In the genomic region with DNA sequence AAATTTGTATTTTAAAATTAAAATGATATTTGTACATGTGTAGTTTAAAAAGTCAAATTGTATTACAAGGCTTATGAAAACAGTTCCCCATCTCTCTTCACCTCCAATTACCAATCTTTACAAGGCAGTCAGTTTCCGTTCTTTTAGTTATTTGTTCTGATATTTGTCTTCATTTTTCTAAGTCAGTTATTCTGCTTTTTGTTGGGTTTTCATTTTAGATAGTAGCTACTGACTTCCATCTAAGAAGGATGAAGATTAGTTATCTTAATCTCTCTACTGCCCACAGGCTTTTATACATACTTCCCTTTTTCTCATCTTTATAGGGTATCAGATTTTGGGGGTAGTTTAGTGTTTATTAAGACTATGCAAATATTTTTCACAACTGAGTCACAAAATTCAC, we compare ENCODE assay signal across 13 cellular contexts.
"Had no signal": no experiment of that assay in that cellular context is flagged by ENCODE, and none has a peak within 500 bp of the region (broad histone marks: within the 10 kb centered on the region; RNA-seq: fewer than 3 reads in every experiment).

No MANE protein-coding gene starts in this region.

- H3K4me3 ChIP-seq: esophagus squamous epithelium, lower lobe of right lung, prostate gland, upper lobe of left lung had no signal

- H3K36me3 ChIP-seq: esophagus squamous epithelium, lower lobe of right lung, neutrophil, prostate gland, upper lobe of left lung had no signal

- H3K27me3 ChIP-seq: esophagus squamous epithelium, neutrophil, upper lobe of left lung had no signal

- H3K9me3 ChIP-seq: esophagus squamous epithelium, lower lobe of right lung, neutrophil, prostate gland, upper lobe of left lung had no signal

- DNase-seq: activated gamma-delta T cell treated with Interleukin-2 at 50 U/mL for 16 hours; activated naive CD8-positive, alpha-beta T cell treated with anti-CD3 and anti-CD28 coated beads for 36 hours; activated T-cell treated with anti-CD3 and anti-CD28 coated beads, Interleukin-2, amount 50 U/mL, for 4 hours; esophagus squamous epithelium; glutamatergic neuron; lower lobe of right lung; naive B cell; stimulated activated CD4-positive, alpha-beta T cell treated with anti-CD3 and anti-CD28 coated beads, Interleukin-12 subunit alpha, Interleukin-12 subunit beta, amount 100 ng/mL, for 4 hours; stimulated activated naive CD4-positive, alpha-beta T cell treated with Interleukin-2 at 50 U/mL for 16 hours; upper lobe of left lung had no signal

- H3K27ac ChIP-seq: esophagus squamous epithelium, lower lobe of right lung, neutrophil, prostate gland, upper lobe of left lung had no signal

- ATAC-seq: activated T-cell treated with anti-CD3 and anti-CD28 coated beads, Interleukin-2, amount 50 U/mL, for 4 hours; lower lobe of right lung; sciatic nerve had no signal
